Comparison of ENCODE assay signal across 23 cellular contexts in the genomic region with DNA sequence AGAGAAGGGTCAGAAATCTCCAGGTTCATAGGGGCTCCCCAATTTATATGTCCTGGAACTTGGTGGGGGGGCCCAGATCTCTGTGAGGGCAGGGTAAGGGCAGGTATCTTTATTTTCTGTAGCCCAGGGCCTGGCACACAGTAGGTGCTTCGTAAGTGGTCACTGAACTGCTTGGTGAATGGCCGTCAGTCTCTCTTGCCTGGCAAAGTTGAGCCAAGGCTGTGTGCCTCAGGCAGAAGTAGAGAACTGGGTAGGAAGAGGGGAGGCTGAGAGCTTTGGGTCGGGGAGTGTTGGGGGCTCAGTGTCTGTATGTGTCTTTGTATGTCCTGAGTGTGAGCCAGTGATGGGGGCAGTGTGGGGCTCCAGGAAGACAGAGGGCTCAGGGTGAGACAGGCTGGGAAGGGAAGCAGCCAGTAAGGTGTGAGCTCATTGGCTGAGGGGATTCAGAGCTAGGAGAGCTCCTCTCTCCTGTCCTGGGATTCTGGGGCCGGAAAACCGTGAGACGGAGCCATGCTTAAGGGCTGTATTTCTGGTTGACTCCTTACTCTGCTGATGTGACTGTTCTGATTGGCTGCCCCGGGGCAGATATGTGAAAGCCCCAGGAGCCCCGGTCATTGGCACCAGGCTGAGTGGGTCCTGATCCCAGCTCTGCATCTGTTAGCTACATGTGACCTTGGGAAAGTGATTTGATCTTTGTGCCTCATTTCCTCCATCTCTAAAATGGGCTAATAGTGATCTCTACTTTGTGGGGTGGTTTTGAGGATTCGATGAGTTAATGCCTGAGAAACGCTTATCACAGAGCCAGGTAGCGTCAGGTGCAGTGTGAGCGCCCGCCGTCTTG. TPM values are rescaled to one million over a fixed set of nuclear protein-coding genes. Genes with fewer than 3 reads are reported as not detected.
DNase-seq lines count a peak whose midpoint lies in the region; ATAC-seq, FAIRE-seq and TF ChIP-seq lines count a peak whose summit lies in the region.
"Had no signal": no experiment of that assay in that cellular context is flagged by ENCODE, and none has a peak within 500 bp of the region (broad histone marks: within the 10 kb centered on the region; RNA-seq: fewer than 3 reads in every experiment).

No MANE protein-coding gene starts in this region.

- H3K4me1 ChIP-seq in hepatocyte (ENCODE audit: insufficient read depth) (peaks cover 8% of the 10 kb centered on the region), smooth muscle cell (ENCODE audit: low read depth) (peaks cover 16% of the 10 kb centered on the region)

- H3K9ac ChIP-seq in smooth muscle cell (ENCODE audit: low read depth), result peak overlapping the region; percentile 74
- H3K9ac ChIP-seq: BLaER1 treated with 17β-estradiol and CSF1 and Interleukin-3, amounts not matched to agents 10 nM and 100 nM had no signal

- no peak for ATAC-seq in HG03520 (IDR thresholded peaks at IDR 0.05; ENCODE audit: unreplicated experiment)

- 93% methylated on average over 14 of the region's 14 CpGs for WGBS in hepatocyte (ENCODE audit: low lambda C conversion rate, missing lambda C conversion rate)
- WGBS in smooth muscle cell (ENCODE audit: low lambda C conversion rate), result 90% methylated on average over 14 of the region's 14 CpGs

- H3K4me3 Mint-ChIP-seq in brain, result no peak overlapping the region

- H3K36me3 Mint-ChIP-seq in brain, result no peaks in the 10 kb centered on the region

- H3K36me3 ChIP-seq in hepatocyte (replicated peaks; ENCODE audit: insufficient read depth, low read depth) (no peaks in the 10 kb centered on the region), smooth muscle cell (ENCODE audit: low read depth) (no peaks in the 10 kb centered on the region)

- no peak for TF ChIP-seq CTCF in brain (conservative IDR thresholded peaks at IDR 0.05)
- no peak for TF ChIP-seq CTCF in hepatocyte (IDR thresholded peaks at IDR 0.05; ENCODE audit: poor library complexity)
- no peak for TF ChIP-seq CTCF in smooth muscle cell (IDR thresholded peaks at IDR 0.05; ENCODE audit: borderline replicate concordance, insufficient read depth, poor library complexity, severe bottlenecking)
- TF ChIP-seq CTCF in D721Med (IDR thresholded peaks at IDR 0.05; ENCODE audit: insufficient read depth, missing control alignments), result no peak

- H3K4me2 ChIP-seq in hepatocyte (no peak overlapping the region), smooth muscle cell (peak overlapping the region; percentile 48)
- H3K4me2 ChIP-seq: BLaER1 treated with 17β-estradiol and CSF1 and Interleukin-3, amounts not matched to agents 10 nM and 100 nM had no signal

- peak overlapping the region in 3 of 5 experiments; percentile 44 to 68 (median 59) for H3K27ac Mint-ChIP-seq in brain

- H3F3A ChIP-seq in smooth muscle cell (ENCODE audit: low read depth), result peaks cover 25% of the 10 kb centered on the region

- no peak for FAIRE-seq in D721Med (lab: Jason Lieb, UNC)
- FAIRE-seq: G401.6, kidney, small intestine had no signal

- H3K79me2 ChIP-seq in hepatocyte (no peaks in the 10 kb centered on the region), smooth muscle cell (ENCODE audit: low read depth) (no peaks in the 10 kb centered on the region)

- H3K27me3 Mint-ChIP-seq in brain, result no peaks in the 10 kb centered on the region

- no peaks in the 10 kb centered on the region for H4K20me1 ChIP-seq in hepatocyte (ENCODE audit: insufficient read depth, poor library complexity, severe bottlenecking)
- H4K20me1 ChIP-seq in smooth muscle cell (ENCODE audit: low read depth), result no peaks in the 10 kb centered on the region

- peak overlapping the region; percentile 86 for H3K27ac ChIP-seq in hepatocyte
- peak overlapping the region; percentile 96 for H3K27ac ChIP-seq in smooth muscle cell (ENCODE audit: low read depth)
- H3K27ac ChIP-seq: BLaER1 treated with 17β-estradiol and CSF1 and Interleukin-3, amounts not matched to agents 10 nM and 100 nM had no signal

- no peaks in the 10 kb centered on the region for H3K9me2 ChIP-seq in hepatocyte (replicated peaks; ENCODE audit: insufficient read depth)

- H3K9me3 Mint-ChIP-seq in brain, result peaks cover 0 to 4% (median 0%) of the 10 kb centered on the region in 5 experiments

- H2AFZ ChIP-seq in hepatocyte, result no peak overlapping the region
- H2AFZ ChIP-seq in smooth muscle cell (ENCODE audit: low read depth), result no peak overlapping the region

- no peaks in the 10 kb centered on the region for H3K27me3 ChIP-seq in hepatocyte
- no peaks in the 10 kb centered on the region for H3K27me3 ChIP-seq in smooth muscle cell (ENCODE audit: low read depth)
- H3K27me3 ChIP-seq: BLaER1 treated with 17β-estradiol and CSF1 and Interleukin-3, amounts not matched to agents 10 nM and 100 nM had no signal

- H3K9me3 ChIP-seq in hepatocyte (ENCODE audit: low read depth), result no peaks in the 10 kb centered on the region
- H3K9me3 ChIP-seq in smooth muscle cell (replicated peaks; ENCODE audit: low read depth), result no peaks in the 10 kb centered on the region
- H3K9me3 ChIP-seq: BLaER1 treated with 17β-estradiol and CSF1 and Interleukin-3, amounts not matched to agents 10 nM and 100 nM; HAP-1 had no signal

- H3K4me3 ChIP-seq in hepatocyte (no peak overlapping the region), smooth muscle cell (no peak overlapping the region)
- H3K4me3 ChIP-seq: BLaER1 treated with 17β-estradiol and CSF1 and Interleukin-3, amounts not matched to agents 10 nM and 100 nM; HAP-1; lung had no signal

- DNase-seq in activated CD8-positive, alpha-beta memory T cell treated with anti-CD3 and anti-CD28 coated beads, Interleukin-2, amount 50 U/mL, for 48 hours, result peak; percentile 34
- no peak for DNase-seq in activated CD8-positive, alpha-beta memory T cell treated with anti-CD3 and anti-CD28 coated beads, Interleukin-2, amount 50 U/mL, for 4 hours
- DNase-seq in hepatocyte (ENCODE audit: low spot score) (no peak), smooth muscle cell (lab: John Stamatoyannopoulos, UW; ENCODE audit: unreplicated experiment) (no peak), D721Med (ENCODE audit: insufficient read length, low spot score) (no peak)
- no peak for DNase-seq in activated CD4-positive, CD25-positive, alpha-beta regulatory T cell treated with anti-CD3 and anti-CD28 coated beads, Interleukin-2, amount 50 U/mL, for 72 hours
- DNase-seq: 8988T; activated CD4-positive, alpha-beta T cell treated with anti-CD3 and anti-CD28 coated beads, Interleukin-2, amount 50 U/mL, for 1 hour; activated gamma-delta T cell treated with Interleukin-2 at 50 U/mL for 16 hours; central memory CD4-positive, alpha-beta T cell; DMS 273 treated with DMSO at 0.1 percent for 48 hours; kidney; NCI-H2029 treated with DMSO at 0.1 percent for 48 hours; Right ventricle myocardium superior; small intestine; stimulated activated CD4-positive, alpha-beta T cell treated with anti-CD3 and anti-CD28 coated beads, Interleukin-4, amount 100 ng/mL, for 24 hours; T-helper 1 cell had no signal

- H3K4me1 Mint-ChIP-seq in brain, result peaks cover 85% of the 10 kb centered on the region

RNA-seq across cellular contexts. Expression of a gene that starts 30.3 kb away (rescaled TPM):
- 10.9 TPM for polyA plus RNA-seq in brain (ENCODE audit: insufficient read depth, low read depth, low replicate concordance)
- 10.2 and 11.2 TPM in 2 replicates for total RNA-seq in hepatocyte
- polyA plus RNA-seq in hepatocyte, result 7.1 and 12.0 TPM in 2 replicates
- total RNA-seq in smooth muscle cell, result 1.2 and 2.9 TPM in 2 replicates
- 0.87 and 3.4 TPM in 2 replicates for polyA plus RNA-seq in smooth muscle cell
